In genomic region chr2:42794271-42795046, GRCh38 we compare ENCODE assay signal across 1 cellular context.
TF ChIP-seq lines count a peak whose summit lies in the region.

No MANE protein-coding gene starts in this region.

TF ChIP-seq in H1, 55 proteins besides CTCF, POLR2A, EP300 and RAD21:
- TF ChIP-seq TBP (IDR thresholded peaks at IDR 0.05; ENCODE audit: low read depth, low read length) (0 out of 2 replicates have a peak, but pooled peaks have one; percentile 8), TEAD4 (IDR thresholded peaks at IDR 0.05; ENCODE audit: low read depth, low read length) (no peak)
